In the genomic region with DNA sequence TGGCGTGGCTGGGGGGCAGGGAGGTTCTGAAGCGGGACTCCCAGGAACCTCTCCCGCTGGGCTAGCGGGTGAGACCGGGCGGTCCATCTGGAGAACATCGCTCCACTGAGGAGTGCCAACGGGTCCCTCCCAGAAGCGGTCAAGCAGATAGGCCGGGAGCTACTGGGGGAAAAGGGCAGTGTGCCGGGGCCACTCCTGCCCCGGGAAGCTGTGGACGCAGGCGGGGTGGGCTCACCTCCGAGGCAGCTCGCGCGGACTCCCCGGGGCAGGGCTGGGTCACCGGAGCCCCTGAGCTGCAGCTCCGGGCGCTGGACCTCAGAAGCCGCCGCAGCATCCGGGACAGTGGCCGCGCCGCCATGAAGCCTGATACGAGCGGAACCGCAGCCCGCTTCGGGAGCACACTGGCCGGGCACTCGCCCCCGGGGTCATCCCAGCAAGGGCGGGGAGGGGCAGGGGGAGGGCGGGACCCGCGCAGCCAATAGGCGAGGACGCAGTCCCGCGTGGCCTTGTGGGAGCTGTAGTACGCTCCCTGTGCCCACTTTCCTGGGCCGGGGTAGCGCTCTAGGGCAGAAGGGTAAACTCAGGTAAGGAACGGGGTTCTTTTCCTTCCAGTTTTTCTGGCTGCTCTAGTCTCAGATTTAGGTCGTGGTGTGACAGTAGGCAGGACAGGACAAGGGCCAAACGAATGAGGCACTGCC, we compare ENCODE assay signal across 8 cellular contexts. TPM values are rescaled to one million over a fixed set of nuclear protein-coding genes. Genes with fewer than 3 reads are reported as not detected.
DNase-seq lines count a peak whose midpoint lies in the region; ATAC-seq and TF ChIP-seq lines count a peak whose summit lies in the region.

A gene (minus strand): TSS at position 403 of the 698 bp plus-strand sequence. CDS start 45 bp downstream, at position 358.

- peaks cover 19% of the 10 kb centered on the region for H3K27me3 Mint-ChIP-seq in IgD-negative memory B cell
- H3K27me3 Mint-ChIP-seq in activated B cell treated with CpG ODN at 0.5 μM for 24 hours: peaks cover 46% of the 10 kb centered on the region

- CTCF ChIA-PET in BJ (lab: Yijun Ruan, JAX): interaction anchor here (0.9 to 1.8 kb wide), 4 partner anchors 13 to 572 kb away, joined by 3 to 6 read pairs (median 4); no protein-coding TSS in a partner anchor
- CTCF ChIA-PET in activated B cell treated with CpG ODN at 0.5 μM for 24 hours (lab: Charles Lee): no interaction called here

- H4K20me1 ChIP-seq in smooth muscle cell (ENCODE audit: low read depth): no peaks in the 10 kb centered on the region

- H3K36me3 Mint-ChIP-seq in IgD-negative memory B cell (peaks cover 2% of the 10 kb centered on the region), activated B cell treated with CpG ODN at 0.5 μM for 24 hours (ENCODE audit: low read depth) (no peaks in the 10 kb centered on the region)

- H3K4me2 ChIP-seq in smooth muscle cell: peak within 1 kb of the TSS; percentile 89

- H3K4me3 Mint-ChIP-seq in IgD-negative memory B cell (peak within 1 kb of the TSS in 3 of 4 donors; percentile 80 to 91 (median 80)), activated B cell treated with CpG ODN at 0.5 μM for 24 hours (peak within 1 kb of the TSS; percentile 55)

- H3K9me3 ChIP-seq in smooth muscle cell (replicated peaks; ENCODE audit: low read depth): no peaks in the 10 kb centered on the region

- no peaks in the 10 kb centered on the region for H3K36me3 ChIP-seq in BJ (ENCODE audit: control insufficient read depth, insufficient read depth, low read length)
- no peaks in the 10 kb centered on the region for H3K36me3 ChIP-seq in smooth muscle cell (ENCODE audit: low read depth)

- peaks cover 1% of the 10 kb centered on the region; the same call in 1 of the 2 replicates for H3K27me3 ChIP-seq in BJ (ENCODE audit: control insufficient read depth, insufficient read depth, low read length)
- H3K27me3 ChIP-seq in smooth muscle cell (ENCODE audit: low read depth): no peaks in the 10 kb centered on the region

- H3K27ac ChIP-seq in smooth muscle cell (ENCODE audit: low read depth): no peak within 1 kb of the TSS

- H3K4me1 Mint-ChIP-seq in IgD-negative memory B cell: peaks cover 0 to 2% (median 2%) of the 10 kb centered on the region in 3 donors
- peaks cover 5% of the 10 kb centered on the region for H3K4me1 Mint-ChIP-seq in activated B cell treated with CpG ODN at 0.5 μM for 24 hours

- H3K4me3 ChIP-seq in BJ (ENCODE audit: low read depth, low read length) (peak within 1 kb of the TSS; percentile 79), smooth muscle cell (peak within 1 kb of the TSS; percentile 88)

- H3K27ac Mint-ChIP-seq in IgD-negative memory B cell: no peak within 1 kb of the TSS
- H3K27ac Mint-ChIP-seq in activated B cell treated with CpG ODN at 0.5 μM for 24 hours: no peak within 1 kb of the TSS

- POLR2A ChIA-PET in BJ (lab: Charles Lee): interaction anchor here (0.7 kb wide), 1 partner anchor 39 kb away, joined by 3 read pairs; no protein-coding TSS in a partner anchor
- POLR2A ChIA-PET in activated B cell treated with CpG ODN at 0.5 μM for 24 hours (lab: Charles Lee): no interaction called here

- peak; percentile 34 for ATAC-seq in activated B cell treated with CpG ODN at 0.5 μM for 24 hours (ENCODE audit: low read depth)
- ATAC-seq in GM18505 (IDR thresholded peaks at IDR 0.05; ENCODE audit: unreplicated experiment): no peak
- no peak for ATAC-seq in GM21447 (IDR thresholded peaks at IDR 0.05; ENCODE audit: unreplicated experiment)

- no peaks in the 10 kb centered on the region for H3F3A ChIP-seq in smooth muscle cell (ENCODE audit: low read depth)

- TF ChIP-seq POLR2A in GM18505 (IDR thresholded peaks at IDR 0.05; ENCODE audit: borderline replicate concordance, extremely low read depth, insufficient read depth, insufficient read length): no peak

- intact Hi-C loops in activated B cell treated with CpG ODN at 0.5 μM for 24 hours (cut with micrococcal nuclease): no loop called here

- WGBS in smooth muscle cell (ENCODE audit: low lambda C conversion rate): 1% methylated on average over 46 of the region's 50 CpGs

- peak within 1 kb of the TSS; percentile 48 for H3K9ac ChIP-seq in smooth muscle cell (ENCODE audit: low read depth)

- H2AFZ ChIP-seq in smooth muscle cell (ENCODE audit: low read depth): peak within 1 kb of the TSS; percentile 96

- H3K9me3 Mint-ChIP-seq in IgD-negative memory B cell: no peaks in the 10 kb centered on the region
- H3K9me3 Mint-ChIP-seq in activated B cell treated with CpG ODN at 0.5 μM for 24 hours: no peaks in the 10 kb centered on the region

- no peak for DNase-seq in BJ (ENCODE audit: low read depth)
- DNase-seq in activated B cell treated with CpG ODN at 0.5 μM for 24 hours: no peak
- DNase-seq in dedifferentiated amniotic fluid mesenchymal stem cell (ENCODE audit: extremely low spot score): peak; percentile 39
- peak; percentile 42 for DNase-seq in kidney glomerular epithelial cell (lab: John Stamatoyannopoulos, UW)
- peak; percentile 23 for DNase-seq in smooth muscle cell (lab: John Stamatoyannopoulos, UW; ENCODE audit: unreplicated experiment)

- no peaks in the 10 kb centered on the region for H3K79me2 ChIP-seq in smooth muscle cell (ENCODE audit: low read depth)

- H3K4me1 ChIP-seq in smooth muscle cell (ENCODE audit: low read depth): peaks cover 6% of the 10 kb centered on the region

- TF ChIP-seq CTCF in BJ (IDR thresholded peaks at IDR 0.05; ENCODE audit: insufficient read depth, low read depth, low read length) (no peak), activated B cell treated with CpG ODN at 0.5 μM for 24 hours (IDR thresholded peaks at IDR 0.05) (no peak), smooth muscle cell (IDR thresholded peaks at IDR 0.05; ENCODE audit: borderline replicate concordance, insufficient read depth, poor library complexity, severe bottlenecking) (no peak)

RNA-seq across cellular contexts. Expression of the gene that starts here (rescaled TPM):
- polyA plus RNA-seq in BJ (2011; rRNA removed): 9.2 and 13.4 TPM in 2 replicates
- 16.5 and 27.5 TPM in 2 replicates for polyA minus RNA-seq in BJ (2011; rRNA and poly(A)+ RNA removed)
- polyA plus RNA-seq in IgD-negative memory B cell: 0.19 TPM
- total RNA-seq in activated B cell treated with CpG ODN at 0.5 μM for 24 hours: 0.20 and 0.34 TPM in 2 replicates
- 7.7 and 8.3 TPM in 2 replicates for total RNA-seq in smooth muscle cell
- 8.2 and 12.1 TPM in 2 replicates for polyA plus RNA-seq in smooth muscle cell

Comparison
In these comparisons a context has a peak if more than half of its experiments do, and no peak if none do; other contexts are left out.
1. Peak in ATAC-seq in activated B cell treated with CpG ODN at 0.5 μM for 24 hours; RNA of the gene not detected or under 1 TPM.
2. DNase-seq: peak in dedifferentiated amniotic fluid mesenchymal stem cell (single experiment), kidney glomerular epithelial cell (single experiment) and smooth muscle cell (single experiment); none in BJ (single experiment) and activated B cell treated with CpG ODN at 0.5 μM for 24 hours (single experiment).